ENCODE assay signal across 23 cellular contexts in genomic region chr18:56488739-56489138, GRCh38.
"Had no signal": no experiment of that assay in that cellular context is flagged by ENCODE, and none has a peak within 500 bp of the region (broad histone marks: within the 10 kb centered on the region; RNA-seq: fewer than 3 reads in every experiment).

No MANE protein-coding gene starts in this region.

- H3K9me3 Mint-ChIP-seq: naive thymus-derived CD8-positive, alpha-beta T cell; stimulated activated naive B cell treated with anti-CD40 and anti-IgM and Interleukin-4, amounts not matched to agents 10 μg/mL and 1 μg/mL and 100 μg/mL, for 72 hours had no signal

- H3K4me3 Mint-ChIP-seq: naive thymus-derived CD8-positive, alpha-beta T cell; stimulated activated naive B cell treated with anti-CD40 and anti-IgM and Interleukin-4, amounts not matched to agents 10 μg/mL and 1 μg/mL and 100 μg/mL, for 72 hours; stimulated activated naive CD8-positive, alpha-beta T cell treated with anti-CD3 and anti-CD28 coated beads, Interleukin-15, amount 100 ng/mL, for 72 hours had no signal

- H3K36me3 Mint-ChIP-seq: stimulated activated naive B cell treated with anti-CD40 and anti-IgM and Interleukin-4, amounts not matched to agents 10 μg/mL and 1 μg/mL and 100 μg/mL, for 72 hours had no signal

- ATAC-seq: left lobe of liver; naive thymus-derived CD8-positive, alpha-beta T cell; psoas muscle; sciatic nerve; stimulated activated naive B cell treated with anti-CD40 and anti-IgM and Interleukin-4, amounts not matched to agents 10 μg/mL and 1 μg/mL and 100 μg/mL, for 72 hours; stimulated activated naive CD8-positive, alpha-beta T cell treated with anti-CD3 and anti-CD28 coated beads, Interleukin-15, amount 100 ng/mL, for 72 hours; upper lobe of right lung had no signal

- H3K27ac Mint-ChIP-seq: naive thymus-derived CD8-positive, alpha-beta T cell; stimulated activated naive B cell treated with anti-CD40 and anti-IgM and Interleukin-4, amounts not matched to agents 10 μg/mL and 1 μg/mL and 100 μg/mL, for 72 hours; stimulated activated naive CD8-positive, alpha-beta T cell treated with anti-CD3 and anti-CD28 coated beads, Interleukin-15, amount 100 ng/mL, for 72 hours had no signal

- H3K4me3 ChIP-seq: dorsolateral prefrontal cortex, psoas muscle, skin epidermis, testis, tibial nerve, upper lobe of right lung, vagina had no signal

- DNase-seq: dorsolateral prefrontal cortex; effector CD8-positive, alpha-beta T cell; foreskin melanocyte; head of caudate nucleus; hippocampal formation; kidney glomerular epithelial cell; mammary epithelial cell; naive thymus-derived CD8-positive, alpha-beta T cell; psoas muscle; retina; stimulated activated CD4-positive, alpha-beta T cell treated with anti-CD3 and anti-CD28 coated beads, Interleukin-2, amount 100 ng/mL, for 24 hours; stimulated activated CD4-positive, alpha-beta T cell treated with anti-CD3 and anti-CD28 coated beads, Interleukin-4, amount 100 ng/mL, for 4 hours; stimulated activated naive B cell treated with anti-CD40 and anti-IgM and Interleukin-4, amounts not matched to agents 10 μg/mL and 1 μg/mL and 100 μg/mL, for 72 hours; stimulated activated naive CD8-positive, alpha-beta T cell treated with anti-CD3 and anti-CD28 coated beads, Interleukin-15, amount 100 ng/mL, for 72 hours; testis; upper lobe of right lung had no signal

- H3K36me3 ChIP-seq: neutrophil, tibial nerve, upper lobe of right lung, vagina had no signal

- H3K4me1 ChIP-seq: psoas muscle, testis, tibial nerve, upper lobe of right lung, vagina had no signal

- H3K27me3 ChIP-seq: dorsolateral prefrontal cortex, neutrophil, testis, tibial nerve, upper lobe of right lung, vagina had no signal

- H3K4me1 Mint-ChIP-seq: naive thymus-derived CD8-positive, alpha-beta T cell; stimulated activated naive B cell treated with anti-CD40 and anti-IgM and Interleukin-4, amounts not matched to agents 10 μg/mL and 1 μg/mL and 100 μg/mL, for 72 hours; stimulated activated naive CD8-positive, alpha-beta T cell treated with anti-CD3 and anti-CD28 coated beads, Interleukin-15, amount 100 ng/mL, for 72 hours had no signal

- FAIRE-seq: islet of Langerhans had no signal

- H3K27ac ChIP-seq: dorsolateral prefrontal cortex, neutrophil, psoas muscle, skin epidermis, testis, tibial nerve, upper lobe of right lung, vagina had no signal

- H3K27me3 Mint-ChIP-seq: stimulated activated naive B cell treated with anti-CD40 and anti-IgM and Interleukin-4, amounts not matched to agents 10 μg/mL and 1 μg/mL and 100 μg/mL, for 72 hours; stimulated activated naive CD8-positive, alpha-beta T cell treated with anti-CD3 and anti-CD28 coated beads, Interleukin-15, amount 100 ng/mL, for 72 hours had no signal

- H3K9me3 ChIP-seq: neutrophil, psoas muscle, testis, tibial nerve, upper lobe of right lung, vagina had no signal
